ENCODE assay signal across 18 cellular contexts in the genomic region with DNA sequence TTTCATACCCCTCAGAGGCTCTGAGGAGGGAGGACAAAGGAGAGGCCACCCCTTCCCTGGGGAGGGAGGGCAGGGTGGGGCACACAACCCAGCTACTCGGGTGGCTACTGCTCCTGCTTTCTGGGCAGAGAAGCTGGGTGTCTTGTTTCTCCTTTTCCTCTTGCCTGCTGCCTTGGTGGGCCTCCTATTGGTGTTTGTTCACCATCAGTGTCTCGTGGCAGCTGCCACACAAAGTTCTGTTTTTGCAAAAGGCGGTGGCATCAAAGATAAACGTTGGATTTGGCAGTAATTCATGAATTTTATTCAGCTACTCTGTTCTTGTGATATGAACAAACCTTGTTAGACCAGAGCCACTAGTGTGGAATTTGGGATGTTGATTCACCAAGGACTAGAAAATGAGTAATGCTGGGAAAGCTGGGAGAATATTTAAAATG.
A peak's percentile ranks its signal among the peaks of the same experiment; 100 is the strongest.
DNase-seq lines count a peak whose midpoint lies in the region; ATAC-seq, FAIRE-seq and TF ChIP-seq lines count a peak whose summit lies in the region.
"Had no signal": no experiment of that assay in that cellular context is flagged by ENCODE, and none has a peak within 500 bp of the region (broad histone marks: within the 10 kb centered on the region; RNA-seq: fewer than 3 reads in every experiment).

No MANE protein-coding gene starts in this region.

- H3K36me3 ChIP-seq in keratinocyte (ENCODE audit: control insufficient read depth in 2 of 2, extremely low read depth in 1 of 2, insufficient read depth in 2 of 2, low read length in 2 of 2): no peaks in the 10 kb centered on the region
- H3K36me3 ChIP-seq in CD8-positive, alpha-beta T cell (ENCODE audit: insufficient read depth, low read length): no peaks in the 10 kb centered on the region
- H3K36me3 ChIP-seq: right atrium auricular region, SJCRH30 had no signal

- H3K4me1 ChIP-seq in keratinocyte (ENCODE audit: control insufficient read depth, extremely low read depth, insufficient read depth, low read length): peaks cover 6% of the 10 kb centered on the region
- no peaks in the 10 kb centered on the region for H3K4me1 ChIP-seq in CD8-positive, alpha-beta T cell (ENCODE audit: insufficient read depth, low read length)
- H3K4me1 ChIP-seq: SJCRH30 had no signal

- H3K9ac ChIP-seq in keratinocyte (ENCODE audit: control insufficient read depth, extremely low read depth, insufficient read depth, low read length): no peak overlapping the region

- DNase-seq in A172 (ENCODE audit: low spot score) (peak; percentile 56), HT1080 (ENCODE audit: low read depth) (peak; percentile 71), astrocyte of the hippocampus (ENCODE audit: low read depth, low spot score) (peak; percentile 72), keratinocyte (ENCODE audit: low read depth, low spot score) (no peak), omental fat pad (ENCODE audit: low spot score) (no peak)
- no peak for DNase-seq in CD8-positive, alpha-beta T cell
- DNase-seq: CD4-positive, alpha-beta T cell; DND-41; mammary epithelial cell; MM.1S; NCI-H1930; stimulated activated naive CD8-positive, alpha-beta T cell treated with anti-CD3 and anti-CD28 coated beads, Interleukin-15, Interleukin-2, amounts not matched to agents 100 U/mL and 50 U/mL, for 24 hours had no signal

- peak overlapping the region; percentile 14 for H3K4me2 ChIP-seq in keratinocyte (ENCODE audit: control insufficient read depth, extremely low read depth, insufficient read depth, low read depth, low read length)

- H3K27ac ChIP-seq in keratinocyte (ENCODE audit: control insufficient read depth, insufficient read depth, low read length): no peak overlapping the region
- no peak overlapping the region for H3K27ac ChIP-seq in CD8-positive, alpha-beta T cell (ENCODE audit: low read depth, low read length)
- H3K27ac ChIP-seq: right atrium auricular region, SJCRH30 had no signal

- H2AFZ ChIP-seq in keratinocyte (ENCODE audit: control insufficient read depth, low read length): no peak overlapping the region

- H3K4me3 Mint-ChIP-seq in CD8-positive, alpha-beta T cell: no peak overlapping the region
- H3K4me3 Mint-ChIP-seq: CD4-positive, alpha-beta T cell had no signal

- no peak for ATAC-seq in GM18858 (IDR thresholded peaks at IDR 0.05; ENCODE audit: unreplicated experiment)
- no peak for ATAC-seq in HG03095 (IDR thresholded peaks at IDR 0.05; ENCODE audit: unreplicated experiment)
- ATAC-seq in CD8-positive, alpha-beta T cell: no peak
- no peak for ATAC-seq in omental fat pad (ENCODE audit: low FRiP score)
- ATAC-seq: activated CD4-positive, CD25-positive, alpha-beta regulatory T cell treated with anti-CD3 and anti-CD28 coated beads, Interleukin-2, amount 50 U/mL, for 24 hours; stimulated activated naive CD8-positive, alpha-beta T cell treated with anti-CD3 and anti-CD28 coated beads, Interleukin-15, Interleukin-2, amounts not matched to agents 100 U/mL and 50 U/mL, for 24 hours had no signal

- peaks cover 4% of the 10 kb centered on the region for H3K27me3 Mint-ChIP-seq in CD8-positive, alpha-beta T cell (ENCODE audit: low read depth)

- intact Hi-C loops in CD8-positive, alpha-beta T cell (cut with DNase I, micrococcal nuclease): no loop called here

- H3K9me3 ChIP-seq in keratinocyte (ENCODE audit: control insufficient read depth, low read depth, low read length): no peaks in the 10 kb centered on the region
- H3K9me3 ChIP-seq in CD8-positive, alpha-beta T cell (ENCODE audit: low read length): no peaks in the 10 kb centered on the region
- H3K9me3 ChIP-seq: right atrium auricular region, SJCRH30 had no signal

- no peaks in the 10 kb centered on the region for H3K36me3 Mint-ChIP-seq in CD8-positive, alpha-beta T cell

- POLR2A ChIA-PET in CD8-positive, alpha-beta T cell (lab: Charles Lee): no interaction called here

- dilution Hi-C loops in keratinocyte (cut with MboI; ENCODE audit: extremely low pct_ligation_motif_present, low sequenced_read_pairs): no loop called here

- no peak for FAIRE-seq in keratinocyte (lab: Jason Lieb, UNC)
- FAIRE-seq: A204.1 had no signal

- H4K20me1 ChIP-seq in keratinocyte (ENCODE audit: control insufficient read depth, extremely low read depth, insufficient read depth, low read length): no peaks in the 10 kb centered on the region

- CTCF ChIA-PET in CD8-positive, alpha-beta T cell (lab: Charles Lee): no interaction called here

- peaks cover 4% of the 10 kb centered on the region for H3K79me2 ChIP-seq in keratinocyte (ENCODE audit: control insufficient read depth, insufficient read depth, low read length)

- H3K27ac Mint-ChIP-seq in CD8-positive, alpha-beta T cell: no peak overlapping the region
- H3K27ac Mint-ChIP-seq: CD4-positive, alpha-beta T cell had no signal

- no peak for TF ChIP-seq CTCF in keratinocyte (optimal IDR thresholded peaks at IDR 0.05 in 1 of 3, IDR thresholded peaks at IDR 0.05 in 1 of 3, conservative IDR thresholded peaks at IDR 0.05 in 1 of 3; ENCODE audit: extremely low read depth in 1 of 3, insufficient read depth in 2 of 3, low read length in 3 of 3)
- TF ChIP-seq CTCF in CD8-positive, alpha-beta T cell (IDR thresholded peaks at IDR 0.05): no peak
- no peak for TF ChIP-seq CTCF in omental fat pad (IDR thresholded peaks at IDR 0.05)

- H3K4me3 ChIP-seq in keratinocyte (ENCODE audit: control insufficient read depth in 2 of 3, extremely low read depth in 1 of 3, insufficient read depth in 2 of 3, low read depth in 1 of 3, low read length in 3 of 3): no peak overlapping the region
- no peak overlapping the region for H3K4me3 ChIP-seq in CD8-positive, alpha-beta T cell (ENCODE audit: low read depth, low read length)
- H3K4me3 ChIP-seq: right atrium auricular region, SJCRH30 had no signal

- H3K27me3 ChIP-seq in keratinocyte (ENCODE audit: control insufficient read depth, extremely low read depth, insufficient read depth, low read length): peaks cover 3% of the 10 kb centered on the region
- no peaks in the 10 kb centered on the region for H3K27me3 ChIP-seq in CD8-positive, alpha-beta T cell (ENCODE audit: insufficient read depth, low read length)
- H3K27me3 ChIP-seq: right atrium auricular region, SJCRH30 had no signal

- no peaks in the 10 kb centered on the region for H3K9me1 ChIP-seq in keratinocyte (ENCODE audit: control insufficient read depth, extremely low read depth, insufficient read depth, low read length)

- no peaks in the 10 kb centered on the region for H3K4me1 Mint-ChIP-seq in CD8-positive, alpha-beta T cell (ENCODE audit: low read depth)

- H3K9me3 Mint-ChIP-seq in CD8-positive, alpha-beta T cell: no peaks in the 10 kb centered on the region
- H3K9me3 Mint-ChIP-seq: CD4-positive, alpha-beta T cell had no signal

Comparison
In these comparisons a context has a peak if more than half of its experiments do, and no peak if none do; other contexts are left out.
1. DNase-seq: peak in A172 (single experiment), HT1080 (single experiment) and astrocyte of the hippocampus (single experiment); none in keratinocyte (single experiment), CD8-positive, alpha-beta T cell (0 of 7) and omental fat pad (single experiment).